ENCODE assay signal across 9 cellular contexts in the genomic region with DNA sequence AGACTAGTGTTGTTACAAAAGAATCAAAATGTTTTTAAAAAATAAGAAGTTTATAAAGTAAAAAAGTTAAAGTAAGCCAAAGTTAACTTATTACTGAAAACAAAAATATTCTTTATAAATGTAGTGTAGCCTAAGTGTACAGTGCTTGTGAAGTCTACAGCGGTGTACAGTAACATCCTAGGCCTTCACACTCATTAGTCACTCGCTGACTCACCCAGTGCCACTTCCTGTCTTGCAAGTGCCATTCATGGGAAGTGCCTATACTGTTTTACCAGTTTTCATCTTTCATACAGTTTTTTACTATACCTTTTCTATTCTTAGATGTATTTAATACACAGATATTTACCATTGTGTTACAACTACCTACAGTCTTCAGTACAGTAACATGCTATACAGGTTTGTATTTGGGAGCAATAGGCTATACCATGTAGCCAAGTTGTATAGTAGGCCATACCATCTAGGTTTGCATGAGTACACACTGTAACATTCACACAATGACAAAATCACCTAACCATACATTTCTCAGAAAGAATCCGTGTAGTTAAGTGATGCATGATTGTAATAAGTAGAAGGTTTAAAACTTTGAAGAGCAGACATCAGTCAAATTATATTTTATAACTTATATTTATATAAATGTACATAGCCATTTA. TPM values are rescaled to one million over a fixed set of nuclear protein-coding genes. Genes with fewer than 3 reads are reported as not detected.
A peak's percentile ranks its signal among the peaks of the same experiment; 100 is the strongest.
DNase-seq lines count a peak whose midpoint lies in the region; ATAC-seq and TF ChIP-seq lines count a peak whose summit lies in the region.
"Had no signal": no experiment of that assay in that cellular context is flagged by ENCODE, and none has a peak within 500 bp of the region (broad histone marks: within the 10 kb centered on the region; RNA-seq: fewer than 3 reads in every experiment).

No MANE protein-coding gene starts in this region.

- H3K27ac ChIP-seq in endodermal cell (ENCODE audit: low read depth, low read length) = no peak overlapping the region
- H3K27ac ChIP-seq: SK-N-MC had no signal

- ATAC-seq in GM18907 (IDR thresholded peaks at IDR 0.05; ENCODE audit: unreplicated experiment) = peak; percentile 84
- ATAC-seq in activated T-cell treated with anti-CD3 and anti-CD28 coated beads, Interleukin-2, amount 50 U/mL, for 4 hours = peak; percentile 99 to 100

- no peaks in the 10 kb centered on the region for H3K9me3 ChIP-seq in endodermal cell (ENCODE audit: control insufficient read depth, low read length)

- H3K4me1 Mint-ChIP-seq in activated T-cell treated with anti-CD3 and anti-CD28 coated beads, Interleukin-2, amount 50 U/mL, for 4 hours (ENCODE audit: low read depth) = no peaks in the 10 kb centered on the region
- H3K4me1 Mint-ChIP-seq in endodermal cell = no peaks in the 10 kb centered on the region

- H3K27me3 Mint-ChIP-seq in activated T-cell treated with anti-CD3 and anti-CD28 coated beads, Interleukin-2, amount 50 U/mL, for 4 hours (ENCODE audit: low read depth) = no peaks in the 10 kb centered on the region
- H3K27me3 Mint-ChIP-seq in endodermal cell (ENCODE audit: insufficient read depth) = peaks cover 2% of the 10 kb centered on the region

- no peaks in the 10 kb centered on the region for H3K4me1 ChIP-seq in endodermal cell (ENCODE audit: control insufficient read depth, insufficient read depth, low read length)

- H3K36me3 Mint-ChIP-seq in activated T-cell treated with anti-CD3 and anti-CD28 coated beads, Interleukin-2, amount 50 U/mL, for 4 hours (ENCODE audit: insufficient read depth) = no peaks in the 10 kb centered on the region
- H3K36me3 Mint-ChIP-seq in endodermal cell (ENCODE audit: low read depth) = no peaks in the 10 kb centered on the region

- 73 to 92% methylated on average over 2 of the region's 3 CpGs for WGBS in endodermal cell (ENCODE audit: insufficient coverage in 1 of 2, insufficient read length in 1 of 2), 2 experiments

- no peak for TF ChIP-seq CTCF in endodermal cell (conservative IDR thresholded peaks at IDR 0.05)

- no peak overlapping the region for H3K27ac Mint-ChIP-seq in endodermal cell

- H3K4me3 ChIP-seq in endodermal cell (ENCODE audit: low read length) = no peak overlapping the region
- H3K4me3 ChIP-seq: SK-N-MC had no signal

- DNase-seq in LHCN-M2 (ENCODE audit: low read depth) = peak; percentile 94
- peak; percentile 8 for DNase-seq in activated T-cell treated with anti-CD3 and anti-CD28 coated beads, Interleukin-2, amount 50 U/mL, for 4 hours
- DNase-seq in myocyte (ENCODE audit: low read depth) = peak; percentile 63
- no peak for DNase-seq in NCI-H82 treated with DMSO at 0.1 percent for 48 hours (lab: John Stamatoyannopoulos, UW; ENCODE audit: unreplicated experiment)
- no peak for DNase-seq in NCI-H146 treated with DMSO at 0.1 percent for 48 hours (lab: John Stamatoyannopoulos, UW; ENCODE audit: unreplicated experiment)
- DNase-seq in NCI-H1417 treated with DMSO at 0.1 percent for 48 hours (lab: John Stamatoyannopoulos, UW) = no peak
- DNase-seq in endodermal cell = no peak

- no peak overlapping the region for H3K9ac ChIP-seq in endodermal cell (ENCODE audit: extremely low read depth, low read length, poor library complexity, severe bottlenecking)

- H3K9me3 Mint-ChIP-seq in activated T-cell treated with anti-CD3 and anti-CD28 coated beads, Interleukin-2, amount 50 U/mL, for 4 hours = no peaks in the 10 kb centered on the region
- H3K9me3 Mint-ChIP-seq in endodermal cell = no peaks in the 10 kb centered on the region

- no peak overlapping the region for H3K4me3 Mint-ChIP-seq in activated T-cell treated with anti-CD3 and anti-CD28 coated beads, Interleukin-2, amount 50 U/mL, for 4 hours
- H3K4me3 Mint-ChIP-seq in endodermal cell = no peak overlapping the region

- H3K36me3 ChIP-seq in endodermal cell (ENCODE audit: control insufficient read depth, insufficient read depth, low read length) = no peaks in the 10 kb centered on the region

- peaks cover 8% of the 10 kb centered on the region for H3K27me3 ChIP-seq in endodermal cell (ENCODE audit: control insufficient read depth, insufficient read depth, low read length, poor library complexity, severe bottlenecking)

RNA-seq across cellular contexts. Expression of a gene that starts 13.4 kb away (rescaled TPM):
- total RNA-seq in LHCN-M2 (2014; rRNA removed) (7.2 and 12.6 TPM in 2 replicates), myocyte (4.5 and 6.4 TPM in 2 replicates), endodermal cell (not detected)
- 14.5 TPM for polyA plus RNA-seq in LHCN-M2 (2012)
- total RNA-seq in activated T-cell treated with anti-CD3 and anti-CD28 coated beads, Interleukin-2, amount 50 U/mL, for 4 hours = not detected
- polyA plus RNA-seq in myocyte (2012) = 2.5 TPM
- polyA plus RNA-seq in endodermal cell (2013, experiment 1 of 2) = not detected
- polyA plus RNA-seq in endodermal cell (2013, experiment 2 of 2) = not detected

Comparison
In these comparisons a context has a peak if more than half of its experiments do, and no peak if none do; other contexts are left out.
1. DNase-seq: peak in LHCN-M2 (single experiment), activated T-cell treated with anti-CD3 and anti-CD28 coated beads, Interleukin-2, amount 50 U/mL, for 4 hours (single experiment) and myocyte (single experiment); none in NCI-H82 treated with DMSO at 0.1 percent for 48 hours (single experiment), NCI-H146 treated with DMSO at 0.1 percent for 48 hours (single experiment), NCI-H1417 treated with DMSO at 0.1 percent for 48 hours (single experiment) and endodermal cell (single experiment).